In genomic region chr19:55461974-55462628, GRCh38 we compare ENCODE assay signal across 8 cellular contexts. TPM values are rescaled to one million over a fixed set of nuclear protein-coding genes. Genes with fewer than 3 reads are reported as not detected.
A peak's percentile ranks its signal among the peaks of the same experiment; 100 is the strongest.
DNase-seq lines count a peak whose midpoint lies in the region; ATAC-seq and TF ChIP-seq lines count a peak whose summit lies in the region.

No MANE protein-coding gene starts in this region.

- TF ChIP-seq RAD21 in SK-N-SH (IDR thresholded peaks at IDR 0.05; ENCODE audit: low read length), result no peak

- H3K36me3 ChIP-seq in SK-N-SH (replicated peaks in 1 of 2; ENCODE audit: control insufficient read depth in 1 of 2, insufficient read depth in 2 of 2, low read length in 1 of 2), result no peaks in the 10 kb centered on the region
- H3K36me3 ChIP-seq in prostate gland, result no peaks in the 10 kb centered on the region

- H3K4me1 Mint-ChIP-seq in activated naive CD4-positive, alpha-beta T cell treated with anti-CD3 and anti-CD28 coated beads for 36 hours (ENCODE audit: low read depth), result peaks cover 20% of the 10 kb centered on the region

- H3K79me2 ChIP-seq in SK-N-SH (ENCODE audit: insufficient read depth), result peaks cover 12% of the 10 kb centered on the region; the same call in 1 of the 2 replicates

- TF ChIP-seq CTCF in SK-N-SH (IDR thresholded peaks at IDR 0.05), result no peak
- TF ChIP-seq CTCF in prostate gland (IDR thresholded peaks at IDR 0.05), result no peak

- H3K4me2 ChIP-seq in SK-N-SH, result peak overlapping the region; percentile 81

- peak; percentile 47 for TF ChIP-seq POLR2A in prostate gland (IDR thresholded peaks at IDR 0.05)

- intact Hi-C loops in activated naive CD4-positive, alpha-beta T cell treated with anti-CD3 and anti-CD28 coated beads for 36 hours (cut with micrococcal nuclease), result loop anchor here (1.0 kb wide), 7 partner anchors 14 to 998 kb away; partner anchors contain the start of genes KMT5C, PPP6R1, ZNF628 and ZNF784
- intact Hi-C loops in prostate gland (cut with DNase I), result no loop called here

- no peak for TF ChIP-seq EP300 in SK-N-SH (IDR thresholded peaks at IDR 0.05; ENCODE audit: borderline replicate concordance in 1 of 2, low read depth in 1 of 2, low read length in 1 of 2)

- no peaks in the 10 kb centered on the region for H3K36me3 Mint-ChIP-seq in activated naive CD4-positive, alpha-beta T cell treated with anti-CD3 and anti-CD28 coated beads for 36 hours (ENCODE audit: low read depth)

- no peaks in the 10 kb centered on the region for H3K9me2 ChIP-seq in SK-N-SH

- WGBS in SK-N-SH (ENCODE audit: low lambda C conversion rate), result 40% methylated on average over 11 of the region's 27 CpGs
- 13% methylated on average over 27 of the region's 27 CpGs for WGBS in prostate gland

- H4K20me1 ChIP-seq in SK-N-SH (ENCODE audit: insufficient read depth), result no peaks in the 10 kb centered on the region

- no peaks in the 10 kb centered on the region for H3K9me3 Mint-ChIP-seq in activated naive CD4-positive, alpha-beta T cell treated with anti-CD3 and anti-CD28 coated beads for 36 hours

- CTCF ChIA-PET in activated naive CD4-positive, alpha-beta T cell treated with anti-CD3 and anti-CD28 coated beads for 36 hours (lab: Charles Lee), result interaction anchor here (0.7 to 1.2 kb wide), 4 partner anchors 42 to 208 kb away, joined by 3 to 7 read pairs (median 4); no protein-coding TSS in a partner anchor
- CTCF ChIA-PET in SK-N-SH (lab: Yijun Ruan, JAX), result interaction anchor here (0.6 to 1.4 kb wide), 3 partner anchors 9 to 169 kb away, joined by 3 to 8 read pairs (median 5); no protein-coding TSS in a partner anchor

- no peak for ATAC-seq in HG02852 (IDR thresholded peaks at IDR 0.05; ENCODE audit: unreplicated experiment)

- peak overlapping the region; percentile 77 for H3K27ac Mint-ChIP-seq in activated naive CD4-positive, alpha-beta T cell treated with anti-CD3 and anti-CD28 coated beads for 36 hours

- H3K27me3 Mint-ChIP-seq in activated naive CD4-positive, alpha-beta T cell treated with anti-CD3 and anti-CD28 coated beads for 36 hours (ENCODE audit: low read depth), result no peaks in the 10 kb centered on the region

- H3K4me3 ChIP-seq in SK-N-SH (ENCODE audit: low read depth in 2 of 2, low read length in 1 of 2) (peak overlapping the region; percentile 55 to 71), prostate gland (peak overlapping the region; percentile 66 to 73)

- H3K4me3 Mint-ChIP-seq in activated naive CD4-positive, alpha-beta T cell treated with anti-CD3 and anti-CD28 coated beads for 36 hours, result peak overlapping the region; percentile 93

- no peaks in the 10 kb centered on the region for H3K27me3 ChIP-seq in SK-N-SH (ENCODE audit: insufficient read depth)
- no peaks in the 10 kb centered on the region for H3K27me3 ChIP-seq in prostate gland (replicated peaks; ENCODE audit: insufficient read depth)

- peak overlapping the region; percentile 37 to 63; a peak in 3 of 4 replicates for H3K27ac ChIP-seq in SK-N-SH (ENCODE audit: low read depth in 2 of 2, low read length in 1 of 2)
- H3K27ac ChIP-seq in prostate gland, result peak overlapping the region; percentile 75 to 88

- peaks cover 19% of the 10 kb centered on the region for H3F3A ChIP-seq in SK-N-SH (replicated peaks; ENCODE audit: insufficient read depth)

- POLR2A ChIA-PET in SK-N-SH (lab: Yijun Ruan, JAX), result interaction anchor here (0.7 to 0.9 kb wide), 4 partner anchors 10 to 54 kb away, joined by 3 to 7 read pairs (median 4); partner anchors contain the start of genes UBE2S and ZNF628

- H2AFZ ChIP-seq in SK-N-SH (ENCODE audit: low read depth), result peak overlapping the region; percentile 92; the same call in 1 of the 2 replicates

- DNase-seq in activated naive CD4-positive, alpha-beta T cell treated with anti-CD3 and anti-CD28 coated beads for 36 hours, result no peak
- DNase-seq in activated naive CD4-positive, alpha-beta T cell treated with anti-CD3 and anti-CD28 coated beads, Interleukin-2, amount 50 U/mL, for 16 hours, result no peak
- DNase-seq in SK-N-SH (peak; percentile 73), fibroblast of gingiva (ENCODE audit: low read depth) (peak; percentile 42), prostate gland (ENCODE audit: low spot score) (no peak), NCI-H2107 (lab: John Stamatoyannopoulos, UW) (no peak), nucleus accumbens (lab: John Stamatoyannopoulos, UW) (no peak)

- peak overlapping the region; percentile 53; the same call in 1 of the 2 replicates for H3K9ac ChIP-seq in SK-N-SH

- H3K4me1 ChIP-seq in SK-N-SH (ENCODE audit: control insufficient read depth in 1 of 2, insufficient read depth in 2 of 2, low read depth in 1 of 2, low read length in 1 of 2) (peaks cover 9 to 18% of the 10 kb centered on the region in 2 experiments; a peak in 2 of 4 replicates), prostate gland (replicated peaks) (no peaks in the 10 kb centered on the region)

- H3K9me3 ChIP-seq in SK-N-SH (no peaks in the 10 kb centered on the region), prostate gland (no peaks in the 10 kb centered on the region)

TF ChIP-seq in SK-N-SH, 30 proteins besides CTCF, POLR2A, EP300 and RAD21:
- TF ChIP-seq RCOR1 (IDR thresholded peaks at IDR 0.05; ENCODE audit: low read length), result peak; percentile 48; the same call in 1 of the 2 replicates
- TF ChIP-seq POLR2AphosphoS5 (IDR thresholded peaks at IDR 0.05; ENCODE audit: low read depth, low read length), result peak; percentile 26; the same call in 1 of the 2 replicates
- no peak for TF ChIP-seq IRF3 (IDR thresholded peaks at IDR 0.05; ENCODE audit: low read depth, low read length)
- no peak for TF ChIP-seq REST (IDR thresholded peaks at IDR 0.05; ENCODE audit: low read depth, low read length)
- TF ChIP-seq NFIC (IDR thresholded peaks at IDR 0.05; ENCODE audit: borderline replicate concordance), result peak; percentile 43; the same call in 1 of the 2 replicates
- TF ChIP-seq FOSL2 (IDR thresholded peaks at IDR 0.05; ENCODE audit: borderline replicate concordance, low read depth), result no peak

RNA-seq across cellular contexts. Expression of gene ISOC2, which starts 0.7 kb away (rescaled TPM):
- total RNA-seq in activated naive CD4-positive, alpha-beta T cell treated with anti-CD3 and anti-CD28 coated beads for 36 hours, result 10 to 100 TPM; 18.6 to 20.5 TPM
- 60.9 and 65.4 TPM in 2 replicates for polyA plus RNA-seq in SK-N-SH (2012; rRNA removed)
- polyA plus RNA-seq in SK-N-SH (2012; cell fraction: cytosol; rRNA removed), result 31.2 and 47.8 TPM in 2 replicates
- 43.5 and 46.8 TPM in 2 replicates for polyA plus RNA-seq in SK-N-SH (2012; cell fraction: nucleus; rRNA removed)
- total RNA-seq in prostate gland, result 100 to 1,000 TPM in 1 of 2 donors, 10 to 100 TPM in 1; 85.1 to 117 TPM

RNA-seq across cellular contexts. Expression of gene C19orf85, which starts 2.5 kb away (rescaled TPM):
- not detected for total RNA-seq in activated naive CD4-positive, alpha-beta T cell treated with anti-CD3 and anti-CD28 coated beads for 36 hours
- polyA plus RNA-seq in SK-N-SH (2012; rRNA removed), result not detected in 2 replicates
- polyA plus RNA-seq in SK-N-SH (2012; cell fraction: cytosol; rRNA removed), result not detected in 2 replicates
- polyA plus RNA-seq in SK-N-SH (2012; cell fraction: nucleus; rRNA removed), result 0.27 and 0.29 TPM in 2 replicates
- not detected for total RNA-seq in prostate gland

RNA-seq across cellular contexts. Expression of gene ZNF628, which starts 14.3 kb away (rescaled TPM):
- 1 to 10 TPM; 6.0 to 6.1 TPM for total RNA-seq in activated naive CD4-positive, alpha-beta T cell treated with anti-CD3 and anti-CD28 coated beads for 36 hours
- polyA plus RNA-seq in SK-N-SH (2012; rRNA removed), result 0.73 and 1.6 TPM in 2 replicates
- polyA plus RNA-seq in SK-N-SH (2012; cell fraction: cytosol; rRNA removed), result 0.58 and 1.1 TPM in 2 replicates
- polyA plus RNA-seq in SK-N-SH (2012; cell fraction: nucleus; rRNA removed), result 3.7 and 4.2 TPM in 2 replicates
- 10 to 100 TPM; 10.9 to 66.4 TPM for total RNA-seq in prostate gland

RNA-seq across cellular contexts. Expression of gene SHISA7, which starts 19.0 kb away (rescaled TPM):
- not detected for total RNA-seq in activated naive CD4-positive, alpha-beta T cell treated with anti-CD3 and anti-CD28 coated beads for 36 hours
- polyA plus RNA-seq in SK-N-SH (2012; rRNA removed), result 0.02 TPM in 1 of 2 replicates, not detected in the other
- polyA plus RNA-seq in SK-N-SH (2012; cell fraction: cytosol; rRNA removed), result 0.01 and 0.03 TPM in 2 replicates
- 0.02 and 0.04 TPM in 2 replicates for polyA plus RNA-seq in SK-N-SH (2012; cell fraction: nucleus; rRNA removed)
- not detected for total RNA-seq in prostate gland

RNA-seq across cellular contexts. Expression of gene NAT14, which starts 22.9 kb away (rescaled TPM):
- 1 to 10 TPM; 7.6 to 8.0 TPM for total RNA-seq in activated naive CD4-positive, alpha-beta T cell treated with anti-CD3 and anti-CD28 coated beads for 36 hours
- 84.4 and 89.9 TPM in 2 replicates for polyA plus RNA-seq in SK-N-SH (2012; rRNA removed)
- polyA plus RNA-seq in SK-N-SH (2012; cell fraction: cytosol; rRNA removed), result 51.1 and 68.5 TPM in 2 replicates
- 132 and 194 TPM in 2 replicates for polyA plus RNA-seq in SK-N-SH (2012; cell fraction: nucleus; rRNA removed)
- total RNA-seq in prostate gland, result 10 to 100 TPM; 10.8 to 19.8 TPM

Comparison
In these comparisons a context has a peak if more than half of its experiments do, and no peak if none do; other contexts are left out.
1. DNase-seq: peak in SK-N-SH (single experiment) and fibroblast of gingiva (single experiment); none in activated naive CD4-positive, alpha-beta T cell treated with anti-CD3 and anti-CD28 coated beads for 36 hours (single experiment), activated naive CD4-positive, alpha-beta T cell treated with anti-CD3 and anti-CD28 coated beads, Interleukin-2, amount 50 U/mL, for 16 hours (single experiment), prostate gland (single experiment), NCI-H2107 (single experiment) and nucleus accumbens (0 of 56).
2. RNA of gene ISOC2, which starts 0.7 kb away (total RNA-seq): 85.1 to 117 TPM in prostate gland; 18.6 to 20.5 TPM in activated naive CD4-positive, alpha-beta T cell treated with anti-CD3 and anti-CD28 coated beads for 36 hours; every median in the first group is over 4 times any median in the second.